19 cellular contexts compared by ENCODE assay signal in the genomic region with DNA sequence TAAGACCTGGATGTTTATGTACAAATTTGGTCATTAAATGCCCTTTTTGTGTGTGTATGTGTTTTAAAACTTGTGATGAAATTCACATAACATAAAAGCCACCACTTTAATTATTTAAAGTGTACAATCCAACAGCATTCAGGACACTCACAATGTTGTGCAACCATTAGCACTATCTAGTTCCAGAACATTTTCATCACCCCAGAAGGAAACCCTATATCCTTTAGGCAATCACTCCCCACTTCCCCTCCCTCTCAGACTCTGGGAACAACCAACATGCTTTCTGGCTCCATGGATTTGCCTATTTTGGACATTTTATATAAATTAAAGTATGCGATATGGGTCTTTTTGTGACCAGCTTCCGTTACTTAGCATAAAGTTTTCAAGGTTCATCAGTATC.
"Had no signal": no experiment of that assay in that cellular context is flagged by ENCODE, and none has a peak within 500 bp of the region (broad histone marks: within the 10 kb centered on the region; RNA-seq: fewer than 3 reads in every experiment).

No MANE protein-coding gene starts in this region.

- H3K27ac ChIP-seq: gastroesophageal sphincter, left lung, lower lobe of right lung, stomach, thoracic aorta, transverse colon had no signal

- DNase-seq: effector memory CD4-positive, alpha-beta T cell; glutamatergic neuron; left lung; lower lobe of right lung; mesenchymal stem cell; naive B cell; nephron progenitor cell; small intestine; stimulated activated CD4-positive, alpha-beta T cell treated with anti-CD3 and anti-CD28 coated beads, Interleukin-12 subunit alpha, Interleukin-12 subunit beta, amount 100 ng/mL, for 4 hours; stimulated activated naive CD4-positive, alpha-beta T cell; stomach; substantia nigra; transverse colon had no signal

- H3K27ac Mint-ChIP-seq: naive B cell, nephron progenitor cell had no signal

- H3K27me3 ChIP-seq: gastroesophageal sphincter, left lung, stomach, transverse colon had no signal

- H3K4me3 ChIP-seq: gastroesophageal sphincter, left lung, lower lobe of right lung, stomach, thoracic aorta, transverse colon had no signal

- H3K4me3 Mint-ChIP-seq: naive B cell, nephron progenitor cell had no signal

- H3K36me3 ChIP-seq: left lung, lower lobe of right lung, thoracic aorta, transverse colon had no signal

- H3K36me3 Mint-ChIP-seq: naive B cell had no signal

- H3K9me3 ChIP-seq: gastroesophageal sphincter, left lung, lower lobe of right lung, stomach, thoracic aorta, transverse colon had no signal

- H3K27me3 Mint-ChIP-seq: naive B cell had no signal

- FAIRE-seq: endometrium, keratinocyte had no signal

- H3K9me3 Mint-ChIP-seq: naive B cell, nephron progenitor cell had no signal

- ATAC-seq: esophagus mucosa, gastroesophageal sphincter, left lung, lower lobe of right lung, sciatic nerve had no signal
